Comparison of ENCODE assay signal across 1 cellular context in genomic region chr12:99824900-99825562, GRCh38.
TF ChIP-seq lines count a peak whose summit lies in the region.

No MANE protein-coding gene starts in this region.

TF ChIP-seq in IMR-90, 13 proteins besides CTCF, POLR2A, EP300 and RAD21 (continued from another document):
- TF ChIP-seq ELK1 (IDR thresholded peaks at IDR 0.05; ENCODE audit: borderline replicate concordance, low read depth, low read length) (no peak), RCOR1 (IDR thresholded peaks at IDR 0.05; ENCODE audit: insufficient replicate concordance, low read length) (no peak), MAZ (IDR thresholded peaks at IDR 0.05; ENCODE audit: borderline replicate concordance, low read depth, low read length) (no peak), FOS (IDR thresholded peaks at IDR 0.05; ENCODE audit: low read depth, low read length) (no peak)
